Comparison of ENCODE assay signal across 9 cellular contexts in the genomic region with DNA sequence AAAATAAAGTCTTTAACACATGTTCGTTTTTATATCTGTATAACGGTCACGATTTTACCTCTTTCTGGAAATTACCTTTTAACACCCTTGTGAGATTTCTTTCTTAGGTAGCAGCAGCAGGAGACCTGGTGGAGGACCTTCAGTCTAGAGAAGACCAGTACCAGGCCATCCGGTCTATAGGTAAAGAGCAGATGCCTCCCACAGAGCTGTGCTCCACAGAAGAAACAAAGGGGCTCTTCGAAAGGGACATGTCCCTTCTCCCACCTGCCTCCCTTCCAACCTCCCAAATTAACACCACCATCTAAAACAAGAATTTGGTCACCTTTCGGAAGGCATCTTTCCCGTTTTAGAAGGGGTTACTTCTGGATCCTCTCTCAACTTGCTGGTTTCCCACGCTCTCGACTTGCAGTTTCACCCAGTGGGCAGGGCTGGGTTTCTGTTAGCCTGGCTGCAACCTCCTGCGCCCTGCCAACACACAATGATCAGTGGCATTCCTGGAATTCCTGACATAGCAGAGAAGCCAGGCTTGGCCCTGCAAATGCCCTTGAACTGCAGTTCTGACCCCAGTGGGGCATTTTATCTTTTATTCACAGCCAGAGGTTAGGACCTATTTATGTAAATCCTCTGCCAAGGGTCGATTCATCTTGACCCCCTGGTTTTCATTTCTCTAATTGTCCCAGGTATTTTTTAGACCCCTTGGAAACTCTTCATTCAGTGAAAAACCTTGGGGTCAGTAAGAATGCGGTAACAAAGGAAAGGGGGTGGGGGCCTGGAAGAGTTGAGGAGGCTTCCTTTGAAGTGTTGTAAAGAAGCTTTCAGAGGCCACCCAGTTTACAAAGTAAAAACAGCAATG.
DNase-seq lines count a peak whose midpoint lies in the region; ATAC-seq and TF ChIP-seq lines count a peak whose summit lies in the region.
"Had no signal": no experiment of that assay in that cellular context is flagged by ENCODE, and none has a peak within 500 bp of the region (broad histone marks: within the 10 kb centered on the region; RNA-seq: fewer than 3 reads in every experiment).

No MANE protein-coding gene starts in this region.

- peaks cover 17% of the 10 kb centered on the region for H3K36me3 ChIP-seq in RWPE2 (ENCODE audit: low read depth)

- POLR2A ChIA-PET in naive thymus-derived CD8-positive, alpha-beta T cell (lab: Charles Lee) = no interaction called here

- H3K27ac ChIP-seq in RWPE2 (ENCODE audit: poor library complexity, severe bottlenecking) = peak overlapping the region; percentile 98

- TF ChIP-seq CTCF in RWPE2 (IDR thresholded peaks at IDR 0.05; ENCODE audit: poor library complexity, severe bottlenecking) (no peak), nephron (IDR thresholded peaks at IDR 0.05; ENCODE audit: unreplicated experiment in 3 of 3) (no peak)

- H3K27ac Mint-ChIP-seq in nephron = peak overlapping the region; percentile 90 to 94 (median 94)
- H3K27ac Mint-ChIP-seq in naive thymus-derived CD8-positive, alpha-beta T cell = no peak overlapping the region
- H3K27ac Mint-ChIP-seq: effector memory CD8-positive, alpha-beta T cell had no signal

- H3K4me3 Mint-ChIP-seq in nephron = peak overlapping the region; percentile 51 to 75 (median 67)
- no peak overlapping the region for H3K4me3 Mint-ChIP-seq in naive thymus-derived CD8-positive, alpha-beta T cell
- H3K4me3 Mint-ChIP-seq: effector memory CD8-positive, alpha-beta T cell had no signal

- H3K36me3 Mint-ChIP-seq in nephron (ENCODE audit: low read depth) = no peaks in the 10 kb centered on the region
- H3K36me3 Mint-ChIP-seq in naive thymus-derived CD8-positive, alpha-beta T cell = no peaks in the 10 kb centered on the region

- peak; percentile 86 for DNase-seq in Daoy (ENCODE audit: low read depth)
- DNase-seq in RWPE2 (ENCODE audit: low spot score) = peak; percentile 81
- peak; percentile 57 for DNase-seq in fibroblast of gingiva (ENCODE audit: low read depth)
- DNase-seq in naive thymus-derived CD8-positive, alpha-beta T cell = no peak
- DNase-seq in NOMO-1 (lab: John Stamatoyannopoulos, UW; ENCODE audit: unreplicated experiment in 2 of 2) = no peak
- DNase-seq: effector memory CD8-positive, alpha-beta T cell had no signal

- no peaks in the 10 kb centered on the region for H3K27me3 ChIP-seq in RWPE2 (ENCODE audit: insufficient read depth, poor library complexity, severe bottlenecking)

- H3K9me3 Mint-ChIP-seq in nephron = peaks cover 5% of the 10 kb centered on the region
- H3K9me3 Mint-ChIP-seq in naive thymus-derived CD8-positive, alpha-beta T cell = peaks cover 0 to 2% (median 0%) of the 10 kb centered on the region in 9 donors
- H3K9me3 Mint-ChIP-seq: effector memory CD8-positive, alpha-beta T cell had no signal

- no peaks in the 10 kb centered on the region for H3K9me3 ChIP-seq in RWPE2 (ENCODE audit: severe bottlenecking)

- H3K27me3 Mint-ChIP-seq in nephron (ENCODE audit: low read depth) = no peaks in the 10 kb centered on the region
- H3K27me3 Mint-ChIP-seq in naive thymus-derived CD8-positive, alpha-beta T cell = no peaks in the 10 kb centered on the region

- ATAC-seq in RWPE2 (ENCODE audit: low read depth) = peak; percentile 67
- no peak for ATAC-seq in GM19023 (IDR thresholded peaks at IDR 0.05; ENCODE audit: unreplicated experiment)
- no peak for ATAC-seq in naive thymus-derived CD8-positive, alpha-beta T cell
- ATAC-seq in HG03175 (IDR thresholded peaks at IDR 0.05; ENCODE audit: unreplicated experiment) = no peak
- ATAC-seq: effector memory CD8-positive, alpha-beta T cell had no signal

- H3K4me1 Mint-ChIP-seq in nephron = peaks cover 26% of the 10 kb centered on the region
- H3K4me1 Mint-ChIP-seq in naive thymus-derived CD8-positive, alpha-beta T cell = peaks cover 4 to 11% (median 7%) of the 10 kb centered on the region in 4 donors

- H3K4me3 ChIP-seq in RWPE2 (ENCODE audit: severe bottlenecking) = peak overlapping the region; percentile 44

- peaks cover 31% of the 10 kb centered on the region for H3K4me1 ChIP-seq in RWPE2 (ENCODE audit: insufficient read depth, poor library complexity, severe bottlenecking)

Comparison
In these comparisons a context has a peak if more than half of its experiments do, and no peak if none do; other contexts are left out.
1. DNase-seq: peak in Daoy (single experiment), RWPE2 (single experiment) and fibroblast of gingiva (single experiment); none in naive thymus-derived CD8-positive, alpha-beta T cell (0 of 10) and NOMO-1 (0 of 2).
2. H3K27ac Mint-ChIP-seq: peak in nephron (3 of 3); none in naive thymus-derived CD8-positive, alpha-beta T cell (0 of 10).
3. H3K4me3 Mint-ChIP-seq: peak in nephron (3 of 3); none in naive thymus-derived CD8-positive, alpha-beta T cell (0 of 10).